In genomic region chr18:59697236-59697932, GRCh38 we compare ENCODE assay signal across 8 cellular contexts. TPM values are rescaled to one million over a fixed set of nuclear protein-coding genes. Genes with fewer than 3 reads are reported as not detected.
DNase-seq lines count a peak whose midpoint lies in the region; ATAC-seq and TF ChIP-seq lines count a peak whose summit lies in the region.

Gene CCBE1, minus strand, starts transcription at chr18:59697423.

- no peaks in the 10 kb centered on the region for H3K27me3 Mint-ChIP-seq in osteocyte (ENCODE audit: unreplicated experiment)

- H3K27ac ChIP-seq in C4-2B, result no peak within 1 kb of the TSS
- peak within 1 kb of the TSS; percentile 34 for H3K27ac ChIP-seq in foreskin keratinocyte

- peak within 1 kb of the TSS; percentile 83 for H3K4me3 Mint-ChIP-seq in osteocyte (ENCODE audit: unreplicated experiment)

- no peaks in the 10 kb centered on the region for H3K27me3 ChIP-seq in foreskin keratinocyte

- H3K4me1 Mint-ChIP-seq in osteocyte (ENCODE audit: unreplicated experiment), result peaks cover 53% of the 10 kb centered on the region

- ATAC-seq in GM19395 (IDR thresholded peaks at IDR 0.05; ENCODE audit: unreplicated experiment) (peak; percentile 78), foreskin keratinocyte (peak; percentile 67), GM18505 (IDR thresholded peaks at IDR 0.05; ENCODE audit: unreplicated experiment) (no peak)

- H3K27ac Mint-ChIP-seq in osteocyte (ENCODE audit: unreplicated experiment), result peak within 1 kb of the TSS; percentile 82

- TF ChIP-seq CTCF in C4-2B (conservative IDR thresholded peaks at IDR 0.05) (peak; percentile 96), LNCaP clone FGC (IDR thresholded peaks at IDR 0.05; ENCODE audit: control insufficient read depth, extremely low read depth, insufficient read depth) (peak; percentile 96), foreskin keratinocyte (conservative IDR thresholded peaks at IDR 0.05) (peak; percentile 95), osteocyte (IDR thresholded peaks at IDR 0.05) (peak; percentile 99)

- peak within 1 kb of the TSS; percentile 32 for H3K4me3 ChIP-seq in LNCaP clone FGC (ENCODE audit: low read depth, low read length)

- H3K4me1 ChIP-seq in foreskin keratinocyte, result peaks cover 31% of the 10 kb centered on the region

- TF ChIP-seq POLR2A in GM18505 (IDR thresholded peaks at IDR 0.05; ENCODE audit: borderline replicate concordance, extremely low read depth, insufficient read depth, insufficient read length), result no peak

- H3K9me3 Mint-ChIP-seq in osteocyte (ENCODE audit: unreplicated experiment), result no peaks in the 10 kb centered on the region

- DNase-seq in LNCaP clone FGC (ENCODE audit: low read depth) (no peak), foreskin keratinocyte (peak; percentile 56 to 78), osteocyte (ENCODE audit: extremely low spot score, unreplicated experiment) (peak; percentile 95), middle frontal gyrus (ENCODE audit: extremely low spot score, low spot score) (no peak)
- peak in 2 of 3 experiments; percentile 30 to 37 for DNase-seq in activated CD8-positive, alpha-beta memory T cell treated with anti-CD3 and anti-CD28 coated beads for 48 hours (ENCODE audit: low read depth in 2 of 3, low spot score in 2 of 3)

- H3K36me3 Mint-ChIP-seq in osteocyte (ENCODE audit: unreplicated experiment), result no peaks in the 10 kb centered on the region

RNA-seq across cellular contexts. Expression of gene CCBE1, which starts in this region (rescaled TPM):
- total RNA-seq in foreskin keratinocyte (24.7 and 39.0 TPM in 2 replicates), osteocyte (22.8 and 30.9 TPM in 2 replicates)
- 17.2 and 31.3 TPM in 2 replicates for polyA plus RNA-seq in foreskin keratinocyte

Comparison
In these comparisons a context has a peak if more than half of its experiments do, and no peak if none do; other contexts are left out.
1. DNase-seq: peak in activated CD8-positive, alpha-beta memory T cell treated with anti-CD3 and anti-CD28 coated beads for 48 hours (2 of 3), foreskin keratinocyte (2 of 2) and osteocyte (single experiment); none in LNCaP clone FGC (single experiment) and middle frontal gyrus (single experiment).
2. Peak in every context shown above with its lines, with median percentiles within 50 percentile points of each other: CTCF ChIP-seq.